Comparison of ENCODE assay signal across 12 cellular contexts in genomic region chr6:15063253-15063853, GRCh38.
A peak's percentile ranks its signal among the peaks of the same experiment; 100 is the strongest.
DNase-seq lines count a peak whose midpoint lies in the region; ATAC-seq and TF ChIP-seq lines count a peak whose summit lies in the region.
"Had no signal": no experiment of that assay in that cellular context is flagged by ENCODE, and none has a peak within 500 bp of the region (broad histone marks: within the 10 kb centered on the region; RNA-seq: fewer than 3 reads in every experiment).

No MANE protein-coding gene starts in this region.

- ATAC-seq in gastrocnemius medialis (peak; percentile 23 to 28), HG03457 (IDR thresholded peaks at IDR 0.05; ENCODE audit: unreplicated experiment) (no peak)

- H3K27me3 ChIP-seq in SJCRH30 = no peaks in the 10 kb centered on the region
- H3K27me3 ChIP-seq in gastrocnemius medialis = no peaks in the 10 kb centered on the region

- intact Hi-C loops in gastrocnemius medialis (cut with DNase I; ENCODE audit: low total_unique reads) = loop anchor here (1.0 to 10.0 kb wide), 5 partner anchors 139 to 431 kb away; no protein-coding TSS in a partner anchor

- TF ChIP-seq POLR2A in gastrocnemius medialis (IDR thresholded peaks at IDR 0.05) = no peak

- TF ChIP-seq CTCF in gastrocnemius medialis (IDR thresholded peaks at IDR 0.05 in 4 of 5, conservative IDR thresholded peaks at IDR 0.05 in 1 of 5) = no peak

- H3K36me3 ChIP-seq in SJCRH30 (no peaks in the 10 kb centered on the region), gastrocnemius medialis (no peaks in the 10 kb centered on the region)

- H3K9me3 ChIP-seq in SJCRH30 (replicated peaks) = no peaks in the 10 kb centered on the region
- H3K9me3 ChIP-seq in gastrocnemius medialis = no peaks in the 10 kb centered on the region

- DNase-seq in HCEC 1CT = peak; percentile 54
- DNase-seq in SJCRH30 = peak in 1 of 2 experiments; percentile 3
- peak; percentile 23 for DNase-seq in glomerular visceral epithelial cell (ENCODE audit: extremely low spot score)
- DNase-seq in gastrocnemius medialis = peak; percentile 16 to 70
- no peak for DNase-seq in NCI-H510A treated with DMSO at 0.1 percent for 48 hours (lab: John Stamatoyannopoulos, UW)
- no peak for DNase-seq in LoVo (ENCODE audit: low spot score)
- no peak for DNase-seq in NCI-H2029 (lab: John Stamatoyannopoulos, UW)
- DNase-seq: NCI-H2227 treated with DMSO at 0.1 percent for 48 hours, retina, T-helper 9 cell had no signal

- H3K4me1 ChIP-seq in SJCRH30 (peaks cover 24% of the 10 kb centered on the region), gastrocnemius medialis (peaks cover 10 to 17% of the 10 kb centered on the region in 2 donors)

- H3K27ac ChIP-seq in SJCRH30 (peak overlapping the region; percentile 93), gastrocnemius medialis (peak overlapping the region; percentile 80 to 93 (median 84))
- H3K27ac ChIP-seq: coronary artery had no signal

- H3K4me3 ChIP-seq in SJCRH30 = no peak overlapping the region
- H3K4me3 ChIP-seq in gastrocnemius medialis = no peak overlapping the region
- H3K4me3 ChIP-seq: coronary artery had no signal

- in situ Hi-C loops in gastrocnemius medialis (cut with MboI; ENCODE audit: low sequenced_read_pairs in 4 of 4) = loop anchor here in 1 of 4 donors (10.0 kb wide), 1 partner anchor 179 kb away; no protein-coding TSS in a partner anchor

Comparison
In these comparisons a context has a peak if more than half of its experiments do, and no peak if none do; other contexts are left out.
1. DNase-seq: peak in HCEC 1CT (single experiment), glomerular visceral epithelial cell (single experiment) and gastrocnemius medialis (2 of 2); none in NCI-H510A treated with DMSO at 0.1 percent for 48 hours (single experiment), LoVo (single experiment) and NCI-H2029 (single experiment).